ENCODE assay signal across 14 cellular contexts in the genomic region with DNA sequence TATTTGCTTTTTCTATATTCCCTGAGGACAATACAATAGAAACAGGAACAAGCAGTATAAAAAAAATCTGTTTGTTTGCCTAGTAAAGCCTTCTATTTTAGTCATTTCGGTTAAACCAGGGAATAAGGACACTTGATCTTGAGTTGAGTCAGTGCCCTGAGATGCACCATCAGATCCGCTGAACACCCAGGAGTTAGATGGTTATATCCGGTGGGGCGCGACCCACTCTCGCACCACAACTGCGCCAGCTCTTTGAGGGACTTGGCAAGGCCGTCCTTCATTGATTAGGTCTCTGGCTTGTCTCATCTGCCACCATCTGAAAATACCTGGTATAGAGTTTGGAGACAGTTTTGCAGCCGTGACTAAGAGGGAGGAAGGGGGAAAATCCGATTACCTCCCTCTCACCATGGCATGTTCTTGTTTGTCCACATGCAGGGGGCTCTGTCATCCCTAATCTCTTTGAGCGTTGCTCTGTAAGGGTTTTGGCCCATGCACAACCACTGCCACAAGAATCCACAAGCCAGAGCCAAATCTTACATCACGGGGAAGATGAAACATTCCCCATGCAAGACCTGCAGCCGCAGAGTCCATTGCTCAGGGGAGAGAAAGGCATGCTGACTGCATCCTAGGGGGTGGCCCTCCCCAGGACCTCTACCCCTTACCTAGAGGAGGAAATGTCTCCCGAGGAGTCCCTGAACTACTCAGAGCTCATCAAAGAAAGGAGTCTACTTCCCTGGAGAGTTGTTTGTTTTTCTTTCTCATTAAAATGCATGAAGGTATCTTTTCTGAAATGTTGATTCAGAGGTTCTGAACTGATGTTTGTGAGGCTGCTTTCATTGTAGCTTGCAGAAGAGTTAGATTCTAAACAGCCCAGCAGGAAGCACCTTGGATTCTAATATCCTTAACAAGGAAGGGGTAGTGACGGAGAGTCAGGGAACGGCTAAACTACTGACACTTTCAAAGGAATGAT.
DNase-seq lines count a peak whose midpoint lies in the region; ATAC-seq and TF ChIP-seq lines count a peak whose summit lies in the region.
"Had no signal": no experiment of that assay in that cellular context is flagged by ENCODE, and none has a peak within 500 bp of the region (broad histone marks: within the 10 kb centered on the region; RNA-seq: fewer than 3 reads in every experiment).

No MANE protein-coding gene starts in this region.

- no peak overlapping the region for H3K27ac ChIP-seq in endodermal cell (ENCODE audit: low read depth, low read length)
- H3K27ac ChIP-seq in gastroesophageal sphincter = no peak overlapping the region

- DNase-seq in AG09319 (ENCODE audit: extremely low read depth, low read depth) (peak; percentile 71), M059J (ENCODE audit: low read depth) (peak; percentile 76), endodermal cell (peak; percentile 80), mesothelial cell of epicardium (ENCODE audit: low spot score in 2 of 2, unreplicated experiment in 2 of 2) (no peak)
- no peak for DNase-seq in stimulated activated CD4-positive, alpha-beta T cell treated with anti-CD3 and anti-CD28 coated beads, Interleukin-4, amount 100 ng/mL, for 24 hours
- DNase-seq in activated naive CD8-positive, alpha-beta T cell treated with anti-CD3 and anti-CD28 coated beads, Interleukin-2, amount 50 U/mL, for 24 hours = no peak
- DNase-seq: activated CD4-positive, alpha-beta T cell treated with anti-CD3 and anti-CD28 coated beads for 36 hours; activated gamma-delta T cell; BE2C; stimulated activated CD4-positive, alpha-beta T cell treated with anti-CD3 and anti-CD28 coated beads, Interleukin-2, amount 100 ng/mL, for 24 hours had no signal

- H3K9me3 Mint-ChIP-seq in endodermal cell (no peaks in the 10 kb centered on the region), mesothelial cell of epicardium (peaks cover 7% of the 10 kb centered on the region)
- H3K9me3 Mint-ChIP-seq in activated naive CD8-positive, alpha-beta T cell treated with anti-CD3 and anti-CD28 coated beads, Interleukin-2, amount 50 U/mL, for 24 hours = peaks cover 3% of the 10 kb centered on the region

- peak overlapping the region; percentile 14 for H3K4me3 ChIP-seq in endodermal cell (ENCODE audit: low read length)
- no peak overlapping the region for H3K4me3 ChIP-seq in gastroesophageal sphincter
- H3K4me3 ChIP-seq: HAP-1 had no signal

- H3K4me3 Mint-ChIP-seq in endodermal cell (peak overlapping the region; percentile 7), mesothelial cell of epicardium (peak overlapping the region; percentile 37)
- H3K4me3 Mint-ChIP-seq in activated naive CD8-positive, alpha-beta T cell treated with anti-CD3 and anti-CD28 coated beads, Interleukin-2, amount 50 U/mL, for 24 hours = no peak overlapping the region
- H3K4me3 Mint-ChIP-seq: activated CD4-positive, alpha-beta T cell treated with anti-CD3 and anti-CD28 coated beads for 36 hours; stimulated activated naive CD8-positive, alpha-beta T cell treated with anti-CD3 and anti-CD28 coated beads, Interleukin-15, Interleukin-2, amounts not matched to agents 100 ng/mL and 50 ng/mL, for 24 hours had no signal

- H3K9ac ChIP-seq in endodermal cell (ENCODE audit: extremely low read depth, low read length, poor library complexity, severe bottlenecking) = no peak overlapping the region

- H3K4me1 ChIP-seq in endodermal cell (ENCODE audit: control insufficient read depth, insufficient read depth, low read length) (peaks cover 14% of the 10 kb centered on the region), gastroesophageal sphincter (no peaks in the 10 kb centered on the region)
- H3K4me1 ChIP-seq: BE2C, HAP-1 had no signal

- ATAC-seq in gastroesophageal sphincter (no peak), HG02763 (IDR thresholded peaks at IDR 0.05; ENCODE audit: unreplicated experiment) (no peak)
- no peak for ATAC-seq in activated naive CD8-positive, alpha-beta T cell treated with anti-CD3 and anti-CD28 coated beads, Interleukin-2, amount 50 U/mL, for 24 hours
- ATAC-seq: activated CD4-positive, alpha-beta T cell treated with anti-CD3 and anti-CD28 coated beads for 36 hours had no signal

- 13 to 19% methylated on average over 6 to 16 of the region's 16 CpGs for WGBS in endodermal cell (ENCODE audit: insufficient coverage in 1 of 2, insufficient read length in 1 of 2), 2 experiments
- 60 to 61% methylated on average over 5 to 14 of the region's 16 CpGs for WGBS in gastroesophageal sphincter (ENCODE audit: low coverage in 1 of 2), 2 donors

- H3K27ac Mint-ChIP-seq in endodermal cell (peak overlapping the region; percentile 5), mesothelial cell of epicardium (peak overlapping the region; percentile 82)
- no peak overlapping the region for H3K27ac Mint-ChIP-seq in activated naive CD8-positive, alpha-beta T cell treated with anti-CD3 and anti-CD28 coated beads, Interleukin-2, amount 50 U/mL, for 24 hours
- H3K27ac Mint-ChIP-seq: activated CD4-positive, alpha-beta T cell treated with anti-CD3 and anti-CD28 coated beads for 36 hours; stimulated activated naive CD8-positive, alpha-beta T cell treated with anti-CD3 and anti-CD28 coated beads, Interleukin-15, Interleukin-2, amounts not matched to agents 100 ng/mL and 50 ng/mL, for 24 hours had no signal

- H3K9me3 ChIP-seq in endodermal cell (ENCODE audit: control insufficient read depth, low read length) (no peaks in the 10 kb centered on the region), gastroesophageal sphincter (no peaks in the 10 kb centered on the region)
- H3K9me3 ChIP-seq: BE2C, HAP-1 had no signal

- peaks cover 44% of the 10 kb centered on the region for H3K27me3 Mint-ChIP-seq in endodermal cell (ENCODE audit: insufficient read depth)
- H3K27me3 Mint-ChIP-seq in mesothelial cell of epicardium (ENCODE audit: low read depth) = peaks cover 7% of the 10 kb centered on the region
- H3K27me3 Mint-ChIP-seq in activated naive CD8-positive, alpha-beta T cell treated with anti-CD3 and anti-CD28 coated beads, Interleukin-2, amount 50 U/mL, for 24 hours = peaks cover 6% of the 10 kb centered on the region

- TF ChIP-seq CTCF in AG09319 (IDR thresholded peaks at IDR 0.05; ENCODE audit: low read depth, low read length) (no peak), endodermal cell (conservative IDR thresholded peaks at IDR 0.05) (no peak), mesothelial cell of epicardium (IDR thresholded peaks at IDR 0.05; ENCODE audit: unreplicated experiment) (no peak), gastroesophageal sphincter (IDR thresholded peaks at IDR 0.05) (no peak)

- no peak for TF ChIP-seq EP300 in gastroesophageal sphincter (IDR thresholded peaks at IDR 0.05)

- H3K4me1 Mint-ChIP-seq in endodermal cell = peaks cover 45% of the 10 kb centered on the region
- peaks cover 18% of the 10 kb centered on the region for H3K4me1 Mint-ChIP-seq in mesothelial cell of epicardium
- no peaks in the 10 kb centered on the region for H3K4me1 Mint-ChIP-seq in activated naive CD8-positive, alpha-beta T cell treated with anti-CD3 and anti-CD28 coated beads, Interleukin-2, amount 50 U/mL, for 24 hours
- H3K4me1 Mint-ChIP-seq: activated CD4-positive, alpha-beta T cell treated with anti-CD3 and anti-CD28 coated beads for 36 hours had no signal

- H3K36me3 ChIP-seq in endodermal cell (ENCODE audit: control insufficient read depth, insufficient read depth, low read length) = no peaks in the 10 kb centered on the region
- no peaks in the 10 kb centered on the region for H3K36me3 ChIP-seq in gastroesophageal sphincter
- H3K36me3 ChIP-seq: BE2C, HAP-1 had no signal

- H3K27me3 ChIP-seq in endodermal cell (ENCODE audit: control insufficient read depth, insufficient read depth, low read length, poor library complexity, severe bottlenecking) (peaks cover 8% of the 10 kb centered on the region), gastroesophageal sphincter (no peaks in the 10 kb centered on the region)
- H3K27me3 ChIP-seq: BE2C had no signal

- H3K36me3 Mint-ChIP-seq in endodermal cell (ENCODE audit: low read depth) (no peaks in the 10 kb centered on the region), mesothelial cell of epicardium (no peaks in the 10 kb centered on the region)
- no peaks in the 10 kb centered on the region for H3K36me3 Mint-ChIP-seq in activated naive CD8-positive, alpha-beta T cell treated with anti-CD3 and anti-CD28 coated beads, Interleukin-2, amount 50 U/mL, for 24 hours (ENCODE audit: low read depth)

- no peak for TF ChIP-seq POLR2A in gastroesophageal sphincter (IDR thresholded peaks at IDR 0.05)

Comparison
In these comparisons a context has a peak if more than half of its experiments do, and no peak if none do; other contexts are left out.
1. DNase-seq: peak in AG09319 (single experiment), M059J (single experiment) and endodermal cell (single experiment); none in mesothelial cell of epicardium (0 of 2), stimulated activated CD4-positive, alpha-beta T cell treated with anti-CD3 and anti-CD28 coated beads, Interleukin-4, amount 100 ng/mL, for 24 hours (single experiment) and activated naive CD8-positive, alpha-beta T cell treated with anti-CD3 and anti-CD28 coated beads, Interleukin-2, amount 50 U/mL, for 24 hours (single experiment).